ENCODE assay signal across 8 cellular contexts in genomic region chr6:138107078-138107751, GRCh38. TPM values are rescaled to one million over a fixed set of nuclear protein-coding genes. Genes with fewer than 3 reads are reported as not detected.
A peak's percentile ranks its signal among the peaks of the same experiment; 100 is the strongest.
DNase-seq lines count a peak whose midpoint lies in the region; ATAC-seq and TF ChIP-seq lines count a peak whose summit lies in the region.

Gene PERP (minus strand): TSS chr6:138107419. CDS start chr6:138107340, 79 bp downstream.

- DNase-seq in AG04450 (ENCODE audit: low read depth, low spot score) (no peak), SW 1271 (lab: John Stamatoyannopoulos, UW) (peak; percentile 48 to 51), adipocyte (ENCODE audit: low read depth) (peak; percentile 90), left cardiac atrium (peak; percentile 78), psoas muscle (peak; percentile 75 to 76), ureter (ENCODE audit: low spot score) (peak; percentile 84)

- WGBS in psoas muscle, 3 donors: 1 to 2% (median 2%) methylated on average over 36 to 83 of the region's 83 CpGs

- no peak for TF ChIP-seq CTCF in AG04450 (IDR thresholded peaks at IDR 0.05; ENCODE audit: low read depth, low read length)
- TF ChIP-seq CTCF in psoas muscle (IDR thresholded peaks at IDR 0.05): no peak

- H3K4me3 ChIP-seq in AG04450 (ENCODE audit: low read depth, low read length) (peak within 1 kb of the TSS; percentile 65), adipocyte (ENCODE audit: low read length) (peak within 1 kb of the TSS; percentile 86), psoas muscle (peak within 1 kb of the TSS; percentile 80)

- H3K4me1 ChIP-seq in adipocyte (ENCODE audit: control insufficient read depth, insufficient read depth, low read length) (peaks cover 10% of the 10 kb centered on the region), psoas muscle (peaks cover 2% of the 10 kb centered on the region)

- intact Hi-C loops in left cardiac atrium (cut with DNase I): loop anchor here in 1 of 2 donors (5.0 to 10.0 kb wide), 2 partner anchors 295 to 402 kb away; partner anchors contain the start of gene HEBP2
- intact Hi-C loops in psoas muscle (cut with DNase I): loop anchor here in 1 of 2 donors (5.0 kb wide), 1 partner anchor 400 kb away; no protein-coding TSS in a partner anchor

- CTCF ChIA-PET in AG04450 (lab: Charles Lee): interaction anchor here (0.6 to 3.5 kb wide), 9 partner anchors 8 to 1013 kb away, joined by 3 to 250 read pairs (median 8); no protein-coding TSS in a partner anchor

- H3K27ac ChIP-seq in AG04450 (ENCODE audit: low read depth, low read length) (no peak within 1 kb of the TSS), psoas muscle (no peak within 1 kb of the TSS)

- H3K9ac ChIP-seq in adipocyte (ENCODE audit: low read length): peak within 1 kb of the TSS; percentile 85

- no peaks in the 10 kb centered on the region for H3K9me3 ChIP-seq in AG04450 (ENCODE audit: control insufficient read depth, insufficient read depth, low read length)
- H3K9me3 ChIP-seq in adipocyte (ENCODE audit: control insufficient read depth, low read length): no peaks in the 10 kb centered on the region
- H3K9me3 ChIP-seq in psoas muscle: no peaks in the 10 kb centered on the region

- peak; percentile 62 for ATAC-seq in GM18907 (IDR thresholded peaks at IDR 0.05; ENCODE audit: unreplicated experiment)
- peak; percentile 63 for ATAC-seq in HG03439 (IDR thresholded peaks at IDR 0.05; ENCODE audit: unreplicated experiment)
- ATAC-seq in left cardiac atrium: peak; percentile 92 to 96
- ATAC-seq in psoas muscle: peak; percentile 93 to 96 (median 94)

- H3K27me3 ChIP-seq in AG04450 (ENCODE audit: control insufficient read depth, insufficient read depth, low read length) (peaks cover 14% of the 10 kb centered on the region), adipocyte (replicated peaks; ENCODE audit: control insufficient read depth, insufficient read depth, low read length) (no peaks in the 10 kb centered on the region), psoas muscle (ENCODE audit: insufficient read depth in 3 of 3, low read length in 2 of 3) (peaks cover 0 to 46% (median 0%) of the 10 kb centered on the region in 3 donors)

- no peaks in the 10 kb centered on the region for H3K36me3 ChIP-seq in adipocyte (ENCODE audit: control insufficient read depth, insufficient read depth, low read length, severe bottlenecking)
- H3K36me3 ChIP-seq in psoas muscle (ENCODE audit: insufficient read depth in 1 of 2, low read depth in 1 of 2): no peaks in the 10 kb centered on the region

- POLR2A ChIA-PET in AG04450 (lab: Yijun Ruan, JAX): interaction anchor here (0.7 to 0.8 kb wide), 2 partner anchors 18 to 177 kb away, joined by 4 to 5 read pairs; no protein-coding TSS in a partner anchor

RNA-seq across cellular contexts. Expression of gene PERP, which starts in this region (rescaled TPM):
- 40.5 and 47.6 TPM in 2 replicates for polyA plus RNA-seq in AG04450 (2011; rRNA removed)
- 24.3 and 25.1 TPM in 2 replicates for polyA minus RNA-seq in AG04450 (2011; rRNA and poly(A)+ RNA removed)
- total RNA-seq in left cardiac atrium: 10 to 100 TPM; 36.7 to 45.6 TPM
- total RNA-seq in psoas muscle: 10 to 100 TPM in 2 of 4 donors, 1 to 10 TPM in 1, under 1 TPM in 1; 0.95 to 12.3 (median 5.8) TPM
- polyA plus RNA-seq in psoas muscle: 1 to 10 TPM in 1 of 3 donors, under 1 TPM in 2; 0.70 to 2.8 (median 1.00) TPM
- 95.5 TPM for total RNA-seq in ureter

Comparison
In these comparisons a context has a peak if more than half of its experiments do, and no peak if none do; other contexts are left out.
1. RNA of gene PERP (polyA plus RNA-seq): 40.5 to 47.6 TPM in AG04450; 0.70 to 2.8 TPM in psoas muscle; every median in the first group is over 10 times any median in the second.
2. Peak in every context shown above with its lines, with median percentiles within 50 percentile points of each other: H3K4me3 ChIP-seq and ATAC-seq.